In genomic region chr2:73993376-73993775, GRCh38 we compare ENCODE assay signal across 15 cellular contexts. TPM values are rescaled to one million over a fixed set of nuclear protein-coding genes. Genes with fewer than 3 reads are reported as not detected.
DNase-seq lines count a peak whose midpoint lies in the region; ATAC-seq, FAIRE-seq and TF ChIP-seq lines count a peak whose summit lies in the region.
"Had no signal": no experiment of that assay in that cellular context is flagged by ENCODE, and none has a peak within 500 bp of the region (broad histone marks: within the 10 kb centered on the region; RNA-seq: fewer than 3 reads in every experiment).

No MANE protein-coding gene starts in this region.

- peaks cover 97% of the 10 kb centered on the region for H3K79me2 ChIP-seq in GM12878 (ENCODE audit: control insufficient read depth, insufficient read depth, low read length)

- peak overlapping the region; percentile 76 for H3K27ac Mint-ChIP-seq in activated T-cell treated with anti-CD3 and anti-CD28 coated beads, Interleukin-2, amount 50 U/mL, for 24 hours
- peak overlapping the region in 2 of 3 experiments; percentile 22 to 43 for H3K27ac Mint-ChIP-seq in nephron

- intact Hi-C loops in GM12878 (cut with micrococcal nuclease; ENCODE audit: unreplicated experiment) (no loop called here), prostate gland (cut with DNase I) (no loop called here)

- no peak for DNase-seq in activated T-cell treated with anti-CD3 and anti-CD28 coated beads, Interleukin-2, amount 50 U/mL, for 24 hours
- no peak for DNase-seq in activated T-cell treated with anti-CD3 and anti-CD28 coated beads, Interleukin-2, amount 50 U/mL, for 48 hours
- DNase-seq in HCEC 1CT: peak; percentile 24
- no peak for DNase-seq in GM12878 (ENCODE audit: low read depth, low spot score)
- no peak for DNase-seq in prostate gland (ENCODE audit: low spot score)
- DNase-seq in NOMO-1 treated with dmso at 0.1 percent for 144 hours (lab: John Stamatoyannopoulos, UW; ENCODE audit: unreplicated experiment): no peak
- DNase-seq: DMS153; effector memory CD4-positive, alpha-beta T cell; gastrocnemius medialis; NCI-H1436 treated with DMSO at 0.1 percent for 48 hours; NCI-H510A; OCI-M1; psoas muscle had no signal

- RAD21 ChIA-PET in GM12878 (lab: Charles Lee; ENCODE audit: unreplicated experiment): interaction anchor here (0.9 to 5.3 kb wide), 6 partner anchors 8 to 169 kb away, joined by 3 to 40 read pairs (median 4); partner anchors contain the start of gene STAMBP

- no peak overlapping the region for H2AFZ ChIP-seq in GM12878 (ENCODE audit: control insufficient read depth, low read depth, low read length)

- no peak overlapping the region for H3K9ac ChIP-seq in GM12878 (ENCODE audit: control insufficient read depth, insufficient read depth, low read length)

- H3K36me3 ChIP-seq in GM12878 (ENCODE audit: control insufficient read depth in 2 of 2, insufficient read depth in 2 of 2, low read length in 1 of 2) (peaks cover 6 to 37% of the 10 kb centered on the region in 2 experiments), prostate gland (no peaks in the 10 kb centered on the region)
- H3K36me3 ChIP-seq: gastrocnemius medialis had no signal

- H4K20me1 ChIP-seq in GM12878 (ENCODE audit: control insufficient read depth, insufficient read depth): peaks cover 26% of the 10 kb centered on the region

- H3K27me3 ChIP-seq in GM12878 (replicated peaks in 1 of 2; ENCODE audit: control insufficient read depth in 2 of 2, insufficient read depth in 2 of 2, low read length in 1 of 2): no peaks in the 10 kb centered on the region
- H3K27me3 ChIP-seq in prostate gland (replicated peaks; ENCODE audit: insufficient read depth): no peaks in the 10 kb centered on the region
- H3K27me3 ChIP-seq: gastrocnemius medialis had no signal

- ATAC-seq in GM12878: no peak
- no peak for ATAC-seq in GM19395 (IDR thresholded peaks at IDR 0.05; ENCODE audit: unreplicated experiment)
- ATAC-seq: gastrocnemius medialis, psoas muscle had no signal

- FAIRE-seq in GM12878 (lab: Jason Lieb, UNC): no peak

- peaks cover 68% of the 10 kb centered on the region for H3K36me3 Mint-ChIP-seq in activated T-cell treated with anti-CD3 and anti-CD28 coated beads, Interleukin-2, amount 50 U/mL, for 24 hours (ENCODE audit: low read depth)
- H3K36me3 Mint-ChIP-seq in nephron (ENCODE audit: low read depth): peaks cover 34% of the 10 kb centered on the region

- H3K9me3 ChIP-seq in GM12878 (replicated peaks; ENCODE audit: control insufficient read depth, insufficient read depth, low read length): peaks cover 8% of the 10 kb centered on the region; the same call in 2 of the 3 replicates
- no peaks in the 10 kb centered on the region for H3K9me3 ChIP-seq in prostate gland
- H3K9me3 ChIP-seq: gastrocnemius medialis, psoas muscle had no signal

- CTCF ChIA-PET in GM12878 (lab: Yijun Ruan, JAX): interaction anchor here (0.6 to 4.3 kb wide), 7 partner anchors 8 to 170 kb away, joined by 3 to 40 read pairs (median 3); no protein-coding TSS in a partner anchor

- TF ChIP-seq CTCF in GM12878 (IDR thresholded peaks at IDR 0.05 in 2 of 3, conservative IDR thresholded peaks at IDR 0.05 in 1 of 3; ENCODE audit: control insufficient read depth in 2 of 3, extremely low read depth in 1 of 3, insufficient read depth in 1 of 3, low read depth in 3 of 3, low read length in 3 of 3) (no peak), nephron (IDR thresholded peaks at IDR 0.05; ENCODE audit: unreplicated experiment in 3 of 3) (no peak), prostate gland (IDR thresholded peaks at IDR 0.05) (no peak)

- BruUV-seq in GM12878 (replicated peaks; lab: Mats Ljungman, UMichigan): no TSS peak

- no peak for TF ChIP-seq RAD21 in GM12878 (IDR thresholded peaks at IDR 0.05; ENCODE audit: insufficient read depth, low read depth, low read length)

- H3K27ac ChIP-seq in GM12878 (ENCODE audit: control insufficient read depth, insufficient read depth) (no peak overlapping the region), prostate gland (no peak overlapping the region)
- H3K27ac ChIP-seq: gastrocnemius medialis, psoas muscle had no signal

- SMC1A ChIA-PET in GM12878 (lab: Charles Lee; ENCODE audit: uncharacterized antibody, unreplicated experiment): interaction anchor here (0.7 to 3.7 kb wide), 8 partner anchors 8 to 165 kb away, joined by 3 to 45 read pairs (median 4); partner anchors contain the start of gene STAMBP

- H3K27me3 Mint-ChIP-seq in activated T-cell treated with anti-CD3 and anti-CD28 coated beads, Interleukin-2, amount 50 U/mL, for 24 hours: no peaks in the 10 kb centered on the region
- H3K27me3 Mint-ChIP-seq in nephron (ENCODE audit: low read depth): no peaks in the 10 kb centered on the region

- peak overlapping the region; percentile 59 for H3K4me2 ChIP-seq in GM12878 (ENCODE audit: control insufficient read depth, insufficient read depth)

- in situ Hi-C loops in GM12878 (cut with MboI): no loop called here

- no peak overlapping the region for H3K4me3 Mint-ChIP-seq in activated T-cell treated with anti-CD3 and anti-CD28 coated beads, Interleukin-2, amount 50 U/mL, for 24 hours
- no peak overlapping the region for H3K4me3 Mint-ChIP-seq in nephron

- no peak for TF ChIP-seq POLR2A in GM12878 (IDR thresholded peaks at IDR 0.05; ENCODE audit: low read depth, low read length)
- TF ChIP-seq POLR2A in prostate gland (IDR thresholded peaks at IDR 0.05): no peak

- WGBS in GM12878 (ENCODE audit: insufficient coverage, insufficient replicate concordance, low lambda C conversion rate, missing lambda C conversion rate): 61% methylated on average over 3 of the region's 3 CpGs
- 51% methylated on average over 3 of the region's 3 CpGs for WGBS in prostate gland

- no peak for TF ChIP-seq EP300 in GM12878 (IDR thresholded peaks at IDR 0.05; ENCODE audit: borderline replicate concordance in 1 of 2, control insufficient read depth in 1 of 2, low read depth in 2 of 2, low read length in 2 of 2)

- H3K4me1 ChIP-seq in GM12878 (ENCODE audit: control insufficient read depth, insufficient read depth, low read length) (peaks cover 25% of the 10 kb centered on the region), prostate gland (replicated peaks) (peaks cover 7% of the 10 kb centered on the region)

- peaks cover 81% of the 10 kb centered on the region for H3K4me1 Mint-ChIP-seq in activated T-cell treated with anti-CD3 and anti-CD28 coated beads, Interleukin-2, amount 50 U/mL, for 24 hours (ENCODE audit: low read depth)
- H3K4me1 Mint-ChIP-seq in nephron: peaks cover 30% of the 10 kb centered on the region

- peak overlapping the region; percentile 21; the same call in 1 of the 2 replicates for H3K4me3 ChIP-seq in GM12878
- no peak overlapping the region for H3K4me3 ChIP-seq in prostate gland
- H3K4me3 ChIP-seq: gastrocnemius medialis, psoas muscle had no signal

- POLR2A ChIA-PET in GM12878 (lab: Charles Lee): no interaction called here

- H3K9me3 Mint-ChIP-seq in activated T-cell treated with anti-CD3 and anti-CD28 coated beads, Interleukin-2, amount 50 U/mL, for 24 hours: peaks cover 6% of the 10 kb centered on the region
- H3K9me3 Mint-ChIP-seq in nephron: no peaks in the 10 kb centered on the region

TF ChIP-seq in GM12878, 131 proteins besides CTCF, POLR2A, EP300 and RAD21 (continues in another document):
- TF ChIP-seq ETV6 (conservative IDR thresholded peaks at IDR 0.05 in 1 of 2, IDR thresholded peaks at IDR 0.05 in 1 of 2; ENCODE audit: borderline replicate concordance in 1 of 2, low read depth in 1 of 2) (no peak), CEBPB (IDR thresholded peaks at IDR 0.05; ENCODE audit: borderline replicate concordance in 1 of 2, low read depth in 2 of 2, low read length in 2 of 2) (no peak), IRF4 (IDR thresholded peaks at IDR 0.05; ENCODE audit: low read depth, low read length) (no peak), PAX8 (IDR thresholded peaks at IDR 0.05) (no peak), E2F8 (IDR thresholded peaks at IDR 0.05; ENCODE audit: low read depth, partially characterized antibody) (no peak), SUPT20H (IDR thresholded peaks at IDR 0.05; ENCODE audit: borderline replicate concordance, control insufficient read depth, low read depth, low read length) (no peak)

RNA-seq across cellular contexts. Expression of gene TET3, which starts 8.7 kb away (rescaled TPM):
- 80.8 and 86.7 TPM in 2 replicates for total RNA-seq in GM12878 (2013; cell fraction: nucleolus; rRNA removed)
- total RNA-seq in GM12878 (2014; rRNA removed): 8.2 and 8.6 TPM in 2 replicates
- 7.9 and 8.3 TPM in 2 replicates for total RNA-seq in GM12878 (2014; rRNA removed; fragmentation: Illumina TruSeq; extraction: Trizol)
- 23.8 and 25.9 TPM in 2 replicates for total RNA-seq in GM12878 (2021)
- 6.2 TPM for polyA plus RNA-seq in GM12878 (2011; ENCODE audit: low read depth)
- 10.0 and 11.2 TPM in 2 replicates for polyA plus RNA-seq in GM12878 (2011; rRNA removed)
- 7.3 and 8.3 TPM in 2 replicates for polyA plus RNA-seq in GM12878 (2011; cell fraction: cytosol; rRNA removed)
- 27.5 and 29.7 TPM in 2 replicates for polyA plus RNA-seq in GM12878 (2011; cell fraction: nucleus; rRNA removed)
- 11.7 and 11.9 TPM in 2 replicates for polyA plus RNA-seq in GM12878 (2012)
- polyA plus RNA-seq in GM12878 (2014; fragmentation: Illumina TruSeq; extraction: Trizol): 10.0 and 11.3 TPM in 2 replicates
- under 1 TPM; 0.77 to 0.84 TPM for polyA plus RNA-seq in GM12878 (2014; fragmentation: Nextera tagmentation; extraction: Ambion mirVana)
- polyA plus RNA-seq in GM12878 (2014; rRNA removed): 10.5 and 10.6 TPM in 2 replicates
- 1 to 10 TPM; 2.1 to 2.7 TPM for polyA plus RNA-seq in GM12878 (2016; fragmentation: Nextera tagmentation; extraction: Ambion mirVana)
- polyA minus RNA-seq in GM12878 (2011; rRNA and poly(A)+ RNA removed): 14.6 and 21.8 TPM in 2 replicates
- polyA minus RNA-seq in GM12878 (2011; cell fraction: cytosol; rRNA and poly(A)+ RNA removed): 10.1 and 12.2 TPM in 2 replicates
- polyA minus RNA-seq in GM12878 (2011; cell fraction: nucleus; rRNA and poly(A)+ RNA removed): 15.4 and 28.9 TPM in 2 replicates
- total RNA-seq in prostate gland: 10 to 100 TPM; 12.8 to 13.8 TPM
